1 cellular context compared by ENCODE assay signal in genomic region chr15:65037279-65037678, GRCh38.
TF ChIP-seq lines count a peak whose summit lies in the region.

No MANE protein-coding gene starts in this region.

TF ChIP-seq in GM12891, 5 proteins besides CTCF, POLR2A, EP300 and RAD21:
- TF ChIP-seq POLR2AphosphoS5 (IDR thresholded peaks at IDR 0.05; ENCODE audit: low read depth, low read length) (no peak), TAF1 (IDR thresholded peaks at IDR 0.05; ENCODE audit: low read depth, low read length) (no peak), POU2F2 (IDR thresholded peaks at IDR 0.05; ENCODE audit: low read depth, low read length) (no peak), SPI1 (IDR thresholded peaks at IDR 0.05; ENCODE audit: low read depth, low read length) (no peak), PAX5 (IDR thresholded peaks at IDR 0.05; ENCODE audit: insufficient read depth, low read length, severe bottlenecking) (no peak)
